8 cellular contexts compared by ENCODE assay signal in genomic region chr1:155309423-155310021, GRCh38. TPM values are rescaled to one million over a fixed set of nuclear protein-coding genes. Genes with fewer than 3 reads are reported as not detected.
DNase-seq lines count a peak whose midpoint lies in the region; FAIRE-seq and TF ChIP-seq lines count a peak whose summit lies in the region.

No MANE protein-coding gene starts in this region.

- H3K36me3 ChIP-seq in HUES48 (ENCODE audit: control insufficient read depth, insufficient read depth, low read length) (peaks cover 35% of the 10 kb centered on the region), stomach smooth muscle (ENCODE audit: control insufficient read depth in 2 of 2, insufficient read depth in 2 of 2, low read length in 2 of 2) (peaks cover 8 to 9% of the 10 kb centered on the region in 2 donors)

- TF ChIP-seq POLR2A in GM12892 (IDR thresholded peaks at IDR 0.05; ENCODE audit: low read depth, low read length) = no peak; the same call in 1 of the 2 replicates

- DNase-seq in astrocyte of the cerebellum (ENCODE audit: low read depth) (no peak), kidney tubule cell (ENCODE audit: low spot score) (peak; percentile 43), GM12892 (ENCODE audit: insufficient read length) (no peak), AML-193 (lab: John Stamatoyannopoulos, UW) (no peak), NCI-H524 (lab: John Stamatoyannopoulos, UW) (no peak)

- H3K27me3 ChIP-seq in HUES48 (ENCODE audit: control insufficient read depth, insufficient read depth, low read length) (0 out of 2 replicates have a peak, but pooled peaks cover 3% of the 10 kb centered on the region), stomach smooth muscle (ENCODE audit: control insufficient read depth in 1 of 2, insufficient read depth in 2 of 2, low read length in 2 of 2) (no peaks in the 10 kb centered on the region)

- in situ Hi-C loops in astrocyte of the cerebellum (cut with HindIII; ENCODE audit: low sequenced_read_pairs) = no loop called here

- TF ChIP-seq CTCF in C4-2B (conservative IDR thresholded peaks at IDR 0.05) (no peak), astrocyte of the cerebellum (IDR thresholded peaks at IDR 0.05; ENCODE audit: low read depth, low read length, missing control alignments) (no peak)

- H3K9ac ChIP-seq in HUES48 (ENCODE audit: low read depth, low read length) = peak overlapping the region; percentile 89
- H3K9ac ChIP-seq in stomach smooth muscle (ENCODE audit: low read length in 2 of 2) = peak overlapping the region; percentile 91 to 96

- H3K4me3 ChIP-seq in HUES48 (ENCODE audit: low read depth, low read length) (peak overlapping the region; percentile 99), astrocyte of the cerebellum (ENCODE audit: low read depth, low read length) (peak overlapping the region; percentile 69), stomach smooth muscle (ENCODE audit: low read length in 2 of 2) (peak overlapping the region; percentile 92 to 98)

- no peak for FAIRE-seq in GM12892 (lab: Jason Lieb, UNC)

- H3K9me3 ChIP-seq in HUES48 (ENCODE audit: control insufficient read depth, insufficient read depth, low read length) (no peaks in the 10 kb centered on the region), stomach smooth muscle (ENCODE audit: control insufficient read depth in 2 of 2, low read length in 2 of 2) (no peaks in the 10 kb centered on the region)

- H3K4me1 ChIP-seq in HUES48 (ENCODE audit: control insufficient read depth, insufficient read depth, low read length) = 0 out of 2 replicates have a peak, but pooled peaks cover 3% of the 10 kb centered on the region
- H3K4me1 ChIP-seq in stomach smooth muscle (ENCODE audit: control insufficient read depth, insufficient read depth, low read length) = peaks cover 17% of the 10 kb centered on the region

- H3K27ac ChIP-seq in C4-2B (peak overlapping the region; percentile 93), HUES48 (ENCODE audit: low read depth, low read length) (peak overlapping the region; percentile 97), stomach smooth muscle (ENCODE audit: low read length) (peak overlapping the region; percentile 46)

RNA-seq across cellular contexts. Expression of gene FDPS, which starts 0.9 kb away (rescaled TPM):
- polyA plus RNA-seq in GM12892 (2012; ENCODE audit: missing spikeins) = 419 TPM

RNA-seq across cellular contexts. Expression of gene PKLR, which starts 8.3 kb away (rescaled TPM):
- not detected for polyA plus RNA-seq in GM12892 (2012; ENCODE audit: missing spikeins)

RNA-seq across cellular contexts. Expression of gene RUSC1, which starts 11.2 kb away (rescaled TPM):
- 5.9 TPM for polyA plus RNA-seq in GM12892 (2012; ENCODE audit: missing spikeins)

RNA-seq across cellular contexts. Expression of gene HCN3, which starts 32.3 kb away (rescaled TPM):
- 1.1 TPM for polyA plus RNA-seq in GM12892 (2012; ENCODE audit: missing spikeins)

RNA-seq across cellular contexts. Expression of gene CLK2, which starts 36.2 kb away (rescaled TPM):
- polyA plus RNA-seq in GM12892 (2012; ENCODE audit: missing spikeins) = 54.9 TPM

Comparison
In these comparisons a context has a peak if more than half of its experiments do, and no peak if none do; other contexts are left out.
1. H3K27ac ChIP-seq: peak in every context shown above with its lines; median percentile 97 in HUES48; 93 in C4-2B; 46 in stomach smooth muscle.